ENCODE assay signal across 8 cellular contexts in genomic region chr4:8917868-8918783, GRCh38. TPM values are rescaled to one million over a fixed set of nuclear protein-coding genes. Genes with fewer than 3 reads are reported as not detected.
DNase-seq lines count a peak whose midpoint lies in the region; ATAC-seq and TF ChIP-seq lines count a peak whose summit lies in the region.

No MANE protein-coding gene starts in this region.

- peaks cover 9% of the 10 kb centered on the region for H3K27me3 Mint-ChIP-seq in neural progenitor cell (ENCODE audit: insufficient read depth, low read depth)

- 24 to 27% methylated on average over 20 of the region's 20 CpGs for WGBS in testis, 2 donors

- no peak overlapping the region for H2AFZ ChIP-seq in neural progenitor cell (replicated peaks)

- H3K36me3 ChIP-seq in A673 (ENCODE audit: insufficient read depth, low read length, poor library complexity, severe bottlenecking) (no peaks in the 10 kb centered on the region), neural progenitor cell (no peaks in the 10 kb centered on the region), testis (ENCODE audit: low read depth, missing control alignments) (no peaks in the 10 kb centered on the region)

- H3K4me3 ChIP-seq in A673 (ENCODE audit: low read depth, low read length, poor library complexity, severe bottlenecking): no peak overlapping the region
- no peak overlapping the region for H3K4me3 ChIP-seq in GM12875 (ENCODE audit: low read depth, low read length)
- H3K4me3 ChIP-seq in neural progenitor cell: no peak overlapping the region
- no peak overlapping the region for H3K4me3 ChIP-seq in testis

- no peak overlapping the region for H3K9ac ChIP-seq in neural progenitor cell

- TF ChIP-seq CTCF in A673 (conservative IDR thresholded peaks at IDR 0.05; ENCODE audit: low read depth, low read length) (peak; percentile 89), GM12875 (IDR thresholded peaks at IDR 0.05; ENCODE audit: borderline replicate concordance, insufficient read depth, low read depth, low read length) (peak; percentile 86), neural progenitor cell (IDR thresholded peaks at IDR 0.05) (peak; percentile 88), testis (IDR thresholded peaks at IDR 0.05) (peak; percentile 57 to 75 (median 62))

- H3K4me1 ChIP-seq in A673 (ENCODE audit: insufficient read depth, low read length, poor library complexity, severe bottlenecking) (no peaks in the 10 kb centered on the region), neural progenitor cell (no peaks in the 10 kb centered on the region), testis (no peaks in the 10 kb centered on the region)

- CTCF ChIA-PET in A673 (lab: Charles Lee): interaction anchor here (0.5 to 1.7 kb wide), 6 partner anchors 165 to 1328 kb away, joined by 3 to 23 read pairs (median 4); no protein-coding TSS in a partner anchor

- no peaks in the 10 kb centered on the region for H4K20me1 ChIP-seq in neural progenitor cell (ENCODE audit: low read depth)

- no peaks in the 10 kb centered on the region for H3K36me3 Mint-ChIP-seq in neural progenitor cell

- POLR2A ChIA-PET in A673 (lab: Charles Lee; ENCODE audit: low non-redundant PET): no interaction called here

- DNase-seq in A673 (ENCODE audit: low spot score) (peak; percentile 73), NCI-H69 (lab: John Stamatoyannopoulos, UW) (peak; percentile 60), activated T-cell treated with anti-CD3 and anti-CD28 coated beads for 4 hours (peak; percentile 52), fibroblast of peridontal ligament (ENCODE audit: extremely low read depth) (peak; percentile 1), neural progenitor cell (ENCODE audit: low spot score) (peak; percentile 80), testis (peak; percentile 74)

- peaks cover 3% of the 10 kb centered on the region for H3K9me3 Mint-ChIP-seq in neural progenitor cell

- H3K79me2 ChIP-seq in neural progenitor cell (ENCODE audit: low read depth): no peaks in the 10 kb centered on the region

- no peaks in the 10 kb centered on the region for H3K27me3 ChIP-seq in A673 (replicated peaks; ENCODE audit: insufficient read depth, low read depth, low read length, poor library complexity)
- H3K27me3 ChIP-seq in neural progenitor cell: peaks cover 54% of the 10 kb centered on the region
- no peaks in the 10 kb centered on the region for H3K27me3 ChIP-seq in testis

- no TSS peak for BruUV-seq in A673 (replicated peaks; lab: Mats Ljungman, UMichigan)

- H3K4me1 Mint-ChIP-seq in neural progenitor cell: peaks cover under 1% of the 10 kb centered on the region

- intact Hi-C loops in A673 (cut with micrococcal nuclease; ENCODE audit: unreplicated experiment) (loop anchor here (1.0 kb wide), 1 partner anchor 230 kb away; no protein-coding TSS in a partner anchor), testis (cut with DNase I; ENCODE audit: low total_unique reads) (no loop called here)

- ATAC-seq in HG02973 (IDR thresholded peaks at IDR 0.05; ENCODE audit: unreplicated experiment): peak; percentile 77

- no peak overlapping the region for H3K4me3 Mint-ChIP-seq in neural progenitor cell

- no peaks in the 10 kb centered on the region for H3K9me3 ChIP-seq in A673 (ENCODE audit: low read depth, low read length, poor library complexity, severe bottlenecking)
- no peaks in the 10 kb centered on the region for H3K9me3 ChIP-seq in neural progenitor cell (ENCODE audit: low read depth)
- H3K9me3 ChIP-seq in testis: no peaks in the 10 kb centered on the region

- no peak overlapping the region for H3K27ac ChIP-seq in A673 (ENCODE audit: low read depth, low read length, poor library complexity, severe bottlenecking)
- no peak overlapping the region for H3K27ac ChIP-seq in neural progenitor cell
- no peak overlapping the region for H3K27ac ChIP-seq in testis

- no peaks in the 10 kb centered on the region for H3F3A ChIP-seq in neural progenitor cell (ENCODE audit: low read depth)

- TF ChIP-seq POLR2A in testis (IDR thresholded peaks at IDR 0.05): no peak

- H3K4me2 ChIP-seq in neural progenitor cell: no peak overlapping the region

- no peak overlapping the region for H3K27ac Mint-ChIP-seq in neural progenitor cell

RNA-seq across cellular contexts. Expression of gene HMX1, which starts 46.5 kb away (rescaled TPM):
- 0.15 and 0.26 TPM in 2 replicates for total RNA-seq in A673 (2021)
- 0.19 TPM in 1 of 2 replicates, not detected in the other for total RNA-seq in neural progenitor cell (ENCODE audit: low replicate concordance)
- total RNA-seq in testis: 1 to 10 TPM; 4.2 to 7.3 TPM
- 0.65 TPM for polyA plus RNA-seq in testis (ENCODE audit: insufficient read depth, low read depth, low replicate concordance)

Comparison
In these comparisons a context has a peak if more than half of its experiments do, and no peak if none do; other contexts are left out.
1. DNase-seq: peak in every context shown above with its lines; median percentile 80 in neural progenitor cell; 74 in testis; 73 in A673; 60 in NCI-H69; 52 in activated T-cell treated with anti-CD3 and anti-CD28 coated beads for 4 hours; 1 in fibroblast of peridontal ligament.